Comparison of ENCODE assay signal across 17 cellular contexts in genomic region chr17:61481421-61481820, GRCh38. TPM values are rescaled to one million over a fixed set of nuclear protein-coding genes. Genes with fewer than 3 reads are reported as not detected.
DNase-seq lines count a peak whose midpoint lies in the region; ATAC-seq and TF ChIP-seq lines count a peak whose summit lies in the region.
"Had no signal": no experiment of that assay in that cellular context is flagged by ENCODE, and none has a peak within 500 bp of the region (broad histone marks: within the 10 kb centered on the region; RNA-seq: fewer than 3 reads in every experiment).

No MANE protein-coding gene starts in this region.

- H4K20me1 ChIP-seq in HCT116 (ENCODE audit: insufficient read depth), result no peaks in the 10 kb centered on the region

- H3K36me3 Mint-ChIP-seq in T-helper 2 cell treated with Interferon-gamma antibody and Interleukin-4, amounts not matched to agents 5 μg/mL and 100 μg/mL, for 36 hours (ENCODE audit: low read depth), result no peaks in the 10 kb centered on the region

- H3K36me3 ChIP-seq in BE2C, result no peaks in the 10 kb centered on the region
- no peaks in the 10 kb centered on the region for H3K36me3 ChIP-seq in HCT116 (ENCODE audit: control insufficient read depth in 1 of 2, insufficient read depth in 2 of 2, low read length in 2 of 2)
- no peaks in the 10 kb centered on the region for H3K36me3 ChIP-seq in brain microvascular endothelial cell (replicated peaks)
- no peaks in the 10 kb centered on the region for H3K36me3 ChIP-seq in right lobe of liver

- no peak for TF ChIP-seq RAD21 in HCT116 (IDR thresholded peaks at IDR 0.05; ENCODE audit: low read depth)

- H3K79me2 ChIP-seq in HCT116 (ENCODE audit: insufficient read depth, low read length), result no peaks in the 10 kb centered on the region

- DNase-seq in BE2C (no peak), HCT116 (ENCODE audit: low read depth, low spot score) (no peak), brain microvascular endothelial cell (no peak), right lobe of liver (peak in 2 of 3 donors; percentile 20 to 32), foreskin keratinocyte (no peak), cortex of kidney (lab: John Stamatoyannopoulos, UW) (no peak)
- DNase-seq in T-helper 2 cell treated with Interferon-gamma antibody and Interleukin-4, amounts not matched to agents 5 μg/mL and 100 μg/mL, for 36 hours (ENCODE audit: low spot score), result no peak
- DNase-seq: C1 segment of cervical spinal cord, GF-D8, HCEC 1CT, IMR-90, Karpas-422, MM.1S, NCI-H1105, NCI-H1694, NCI-H510A treated with DMSO at 0.1 percent for 48 hours had no signal

- intact Hi-C loops in HCT116 (cut with micrococcal nuclease) (no loop called here), right lobe of liver (cut with DNase I) (no loop called here)

- no peak overlapping the region for H3K4me2 ChIP-seq in HCT116 (ENCODE audit: low read length)

- H3K27ac ChIP-seq in HCT116 (ENCODE audit: low read depth, low read length), result no peak overlapping the region
- no peak overlapping the region for H3K27ac ChIP-seq in brain microvascular endothelial cell
- no peak overlapping the region for H3K27ac ChIP-seq in right lobe of liver
- H3K27ac ChIP-seq in foreskin keratinocyte, result no peak overlapping the region

- no peak overlapping the region for H3K4me3 ChIP-seq in BE2C (ENCODE audit: low read depth, low read length)
- no peak overlapping the region for H3K4me3 ChIP-seq in HCT116 (replicated peaks in 1 of 2; ENCODE audit: low read depth in 1 of 2, low read length in 2 of 2)
- H3K4me3 ChIP-seq in brain microvascular endothelial cell (ENCODE audit: low read depth, low read length), result no peak overlapping the region
- H3K4me3 ChIP-seq in right lobe of liver, result no peak overlapping the region

- no peaks in the 10 kb centered on the region for H3K4me1 Mint-ChIP-seq in T-helper 2 cell treated with Interferon-gamma antibody and Interleukin-4, amounts not matched to agents 5 μg/mL and 100 μg/mL, for 36 hours (ENCODE audit: low read depth)

- H3K9me2 ChIP-seq in HCT116 (ENCODE audit: insufficient read depth), result no peaks in the 10 kb centered on the region

- H2AFZ ChIP-seq in HCT116 (ENCODE audit: low read depth, low read length, poor library complexity, severe bottlenecking), result no peak overlapping the region

- no peak overlapping the region for H3K27ac Mint-ChIP-seq in T-helper 2 cell treated with Interferon-gamma antibody and Interleukin-4, amounts not matched to agents 5 μg/mL and 100 μg/mL, for 36 hours

- H3K4me1 ChIP-seq in BE2C (peaks cover 33% of the 10 kb centered on the region), HCT116 (ENCODE audit: control insufficient read depth in 1 of 2, insufficient read depth in 2 of 2, low read length in 2 of 2) (peaks cover 0 to 5% of the 10 kb centered on the region in 2 experiments; a peak in 1 of 4 replicates), right lobe of liver (no peaks in the 10 kb centered on the region), foreskin keratinocyte (no peaks in the 10 kb centered on the region)

- H3K27me3 ChIP-seq in BE2C (no peaks in the 10 kb centered on the region), HCT116 (ENCODE audit: insufficient read depth, low read length) (no peaks in the 10 kb centered on the region), brain microvascular endothelial cell (replicated peaks) (peaks cover 1% of the 10 kb centered on the region), right lobe of liver (no peaks in the 10 kb centered on the region), foreskin keratinocyte (no peaks in the 10 kb centered on the region)

- H3K4me3 Mint-ChIP-seq in T-helper 2 cell treated with Interferon-gamma antibody and Interleukin-4, amounts not matched to agents 5 μg/mL and 100 μg/mL, for 36 hours, result no peak overlapping the region

- peaks cover 2% of the 10 kb centered on the region for H3K27me3 Mint-ChIP-seq in T-helper 2 cell treated with Interferon-gamma antibody and Interleukin-4, amounts not matched to agents 5 μg/mL and 100 μg/mL, for 36 hours (ENCODE audit: low read depth)

- H3K9me3 Mint-ChIP-seq in T-helper 2 cell treated with Interferon-gamma antibody and Interleukin-4, amounts not matched to agents 5 μg/mL and 100 μg/mL, for 36 hours, result no peaks in the 10 kb centered on the region

- CTCF ChIA-PET in HCT116 (lab: Charles Lee), result no interaction called here

- in situ Hi-C loops in brain microvascular endothelial cell (cut with HindIII; ENCODE audit: low pct_ligation_motif_present, low sequenced_read_pairs), result no loop called here

- POLR2A ChIA-PET in HCT116 (lab: Charles Lee), result interaction anchor here (1.0 to 1.3 kb wide), 3 partner anchors 14 to 15 kb away, joined by 3 to 4 read pairs (median 4); no protein-coding TSS in a partner anchor

- H3K9ac ChIP-seq in HCT116 (ENCODE audit: low read length), result no peak overlapping the region

- TF ChIP-seq POLR2A in HCT116 (IDR thresholded peaks at IDR 0.05; ENCODE audit: borderline replicate concordance, extremely low read depth, insufficient read depth, insufficient read length) (no peak), right lobe of liver (IDR thresholded peaks at IDR 0.05) (no peak)

- H3K9me3 ChIP-seq in BE2C (no peaks in the 10 kb centered on the region), HCT116 (ENCODE audit: control insufficient read depth in 1 of 2, insufficient read depth in 1 of 2, low read depth in 1 of 2, low read length in 2 of 2) (no peaks in the 10 kb centered on the region), right lobe of liver (no peaks in the 10 kb centered on the region)

- peak; percentile 5; the same call in 1 of the 2 replicates for TF ChIP-seq CTCF in BE2C (IDR thresholded peaks at IDR 0.05; ENCODE audit: low read depth, low read length)
- peak in 1 of 3 experiments; percentile 31; a peak in 2 of 6 replicates for TF ChIP-seq CTCF in HCT116 (IDR thresholded peaks at IDR 0.05 in 2 of 3, conservative IDR thresholded peaks at IDR 0.05 in 1 of 3; ENCODE audit: borderline replicate concordance in 1 of 3, insufficient read depth in 1 of 3, low read depth in 2 of 3, low read length in 2 of 3)
- TF ChIP-seq CTCF in brain microvascular endothelial cell (IDR thresholded peaks at IDR 0.05; ENCODE audit: low read depth, low read length, missing control alignments), result peak; percentile 16
- no peak for TF ChIP-seq CTCF in right lobe of liver (IDR thresholded peaks at IDR 0.05)
- TF ChIP-seq CTCF in foreskin keratinocyte (conservative IDR thresholded peaks at IDR 0.05), result no peak

- ATAC-seq in HCT116 (peak; percentile 61), right lobe of liver (no peak), foreskin keratinocyte (no peak), HG02938 (IDR thresholded peaks at IDR 0.05; ENCODE audit: unreplicated experiment) (no peak)

- RAD21 ChIA-PET in HCT116 (lab: Charles Lee; ENCODE audit: low non-redundant PET in 1 of 2, low total read pairs in 2 of 2, uncharacterized antibody in 2 of 2, unreplicated experiment in 2 of 2), result no interaction called here

- 83% methylated on average over 1 of the region's 5 CpGs for whole genome bisulfite sequencing in right lobe of liver (ENCODE audit: insufficient coverage, low coverage, low lambda C conversion rate, missing lambda C conversion rate)

- no TSS peak for BruUV-seq in HCT116 (replicated peaks; lab: Mats Ljungman, UMichigan)

TF ChIP-seq in HCT116, 20 proteins besides CTCF, POLR2A, EP300 and RAD21:
- TF ChIP-seq MAX (IDR thresholded peaks at IDR 0.05), result no peak
- no peak for TF ChIP-seq ATF3 (IDR thresholded peaks at IDR 0.05)
- no peak for TF ChIP-seq EGR1 (IDR thresholded peaks at IDR 0.05; ENCODE audit: low read depth)
- no peak for TF ChIP-seq JUND (IDR thresholded peaks at IDR 0.05)
- TF ChIP-seq SIN3A (IDR thresholded peaks at IDR 0.05; ENCODE audit: low read depth), result no peak
- no peak for TF ChIP-seq EZH2phosphoT487 (IDR thresholded peaks at IDR 0.05; ENCODE audit: borderline replicate concordance)
- TF ChIP-seq POLR2AphosphoS5 (IDR thresholded peaks at IDR 0.05; ENCODE audit: low read depth, low read length), result no peak
- no peak for TF ChIP-seq FOSL1 (IDR thresholded peaks at IDR 0.05; ENCODE audit: low read depth)
- TF ChIP-seq CBX3 (IDR thresholded peaks at IDR 0.05; ENCODE audit: low read depth), result no peak
- TF ChIP-seq SRF (IDR thresholded peaks at IDR 0.05; ENCODE audit: low read depth), result no peak
TF ChIP-seq in HCT116: peak in this region for 0.

RNA-seq across cellular contexts. Expression of gene TBX4, which starts 29.2 kb away (rescaled TPM):
- polyA plus RNA-seq in BE2C (2012; ENCODE audit: insufficient read depth, insufficient read length, low read depth), result 1.6 TPM
- total RNA-seq in HCT116 (2021; ENCODE audit: unreplicated experiment) (0.27 TPM), right lobe of liver (not detected), foreskin keratinocyte (0.07 TPM in 1 of 2 replicates, not detected in the other)
- polyA plus RNA-seq in HCT116 (2012), result 0.36 and 0.41 TPM in 2 replicates
- polyA plus RNA-seq in foreskin keratinocyte, result 0.01 TPM in 1 of 2 replicates, not detected in the other
- total RNA-seq: IMR-90 had no signal

Comparison
In these comparisons a context has a peak if more than half of its experiments do, and no peak if none do; other contexts are left out.
1. DNase-seq: peak in right lobe of liver (2 of 3); none in BE2C (single experiment), HCT116 (single experiment), brain microvascular endothelial cell (single experiment), T-helper 2 cell treated with Interferon-gamma antibody and Interleukin-4, amounts not matched to agents 5 μg/mL and 100 μg/mL, for 36 hours (single experiment), foreskin keratinocyte (0 of 2) and cortex of kidney (single experiment).
2. CTCF ChIP-seq: peak in BE2C (single experiment) and brain microvascular endothelial cell (single experiment); none in right lobe of liver (0 of 4) and foreskin keratinocyte (single experiment).